ENCODE assay signal across 8 cellular contexts in genomic region chr5:139560752-139561654, GRCh38. TPM values are rescaled to one million over a fixed set of nuclear protein-coding genes. Genes with fewer than 3 reads are reported as not detected.
A peak's percentile ranks its signal among the peaks of the same experiment; 100 is the strongest.
DNase-seq lines count a peak whose midpoint lies in the region; ATAC-seq, FAIRE-seq and TF ChIP-seq lines count a peak whose summit lies in the region.

UBE2D2 (plus strand) TSS chr5:139561339; CDS start chr5:139561792, 453 bp downstream.

- H3K36me3 ChIP-seq in OCI-LY1 (ENCODE audit: insufficient read depth, low read length) (peaks cover 10% of the 10 kb centered on the region; the same call in 1 of the 2 replicates), mesodermal cell (ENCODE audit: control insufficient read depth, insufficient read depth, low read length) (peaks cover 27% of the 10 kb centered on the region)

- in situ Hi-C loops in endometrial microvascular endothelial cells (cut with HindIII; ENCODE audit: inconsistent ontology term, low pct_unique_long_range_greater_than_20kb, low sequenced_read_pairs) = no loop called here

- DNase-seq in D721Med (ENCODE audit: insufficient read length, low spot score) = peak; percentile 92
- DNase-seq in HuH-7 (ENCODE audit: low spot score) = peak; percentile 90
- DNase-seq in activated CD8-positive, alpha-beta memory T cell treated with anti-CD3 and anti-CD28 coated beads, Interleukin-2, amount 50 U/mL, for 4 hours = peak; percentile 99
- DNase-seq in stimulated activated CD8-positive, alpha-beta memory T cell treated with anti-CD3 and anti-CD28 coated beads, Interleukin-15, amount 100 ng/mL, for 24 hours (ENCODE audit: low read depth) = peak; percentile 90

- H3K27me3 ChIP-seq in OCI-LY1 (ENCODE audit: insufficient read depth, low read length) = no peaks in the 10 kb centered on the region

- peak within 1 kb of the TSS; percentile 83 for H3K4me3 ChIP-seq in OCI-LY1 (ENCODE audit: low read depth, low read length, poor library complexity, severe bottlenecking)
- peak within 1 kb of the TSS; percentile 93 for H3K4me3 ChIP-seq in mesodermal cell (ENCODE audit: extremely low read depth, insufficient read depth, low read length, poor library complexity, severe bottlenecking)

- TF ChIP-seq CTCF in D721Med (IDR thresholded peaks at IDR 0.05; ENCODE audit: insufficient read depth, missing control alignments) = no peak
- no peak for TF ChIP-seq CTCF in OCI-LY1 (IDR thresholded peaks at IDR 0.05; ENCODE audit: low read length)

- 2 to 3% methylated on average over 59 to 85 of the region's 89 CpGs for WGBS in mesodermal cell (ENCODE audit: insufficient coverage in 2 of 2), 2 experiments

- H3K9me3 ChIP-seq in OCI-LY1 (ENCODE audit: low read length) (no peaks in the 10 kb centered on the region), mesodermal cell (ENCODE audit: control insufficient read depth, low read length) (no peaks in the 10 kb centered on the region)

- H3K79me2 ChIP-seq in OCI-LY1 (ENCODE audit: insufficient read depth, low read length) = peaks cover 25% of the 10 kb centered on the region

- H3K9ac ChIP-seq in OCI-LY1 (ENCODE audit: low read length) = peak within 1 kb of the TSS; percentile 90

- FAIRE-seq in D721Med (lab: Jason Lieb, UNC) = no peak

- H3K9me2 ChIP-seq in OCI-LY1 (ENCODE audit: low read depth, low read length) = no peaks in the 10 kb centered on the region

- ATAC-seq in GM21515 (IDR thresholded peaks at IDR 0.05; ENCODE audit: unreplicated experiment) = peak; percentile 70

- H3K4me2 ChIP-seq in OCI-LY1 (ENCODE audit: low read length) = peak within 1 kb of the TSS; percentile 85

- H4K20me1 ChIP-seq in OCI-LY1 (ENCODE audit: insufficient read depth, low read length) = no peaks in the 10 kb centered on the region

- peaks cover 42% of the 10 kb centered on the region for H3K4me1 ChIP-seq in OCI-LY1 (ENCODE audit: insufficient read depth, low read length, severe bottlenecking)
- H3K4me1 ChIP-seq in mesodermal cell (ENCODE audit: control insufficient read depth, insufficient read depth, low read length, poor library complexity, severe bottlenecking) = peaks cover 17% of the 10 kb centered on the region

- H2AFZ ChIP-seq in OCI-LY1 (ENCODE audit: low read length) = peak within 1 kb of the TSS; percentile 50; the same call in 1 of the 2 replicates

- peaks cover 7% of the 10 kb centered on the region; the same call in 1 of the 2 replicates for H3F3A ChIP-seq in OCI-LY1 (ENCODE audit: insufficient read depth, low read length)

- H3K27ac ChIP-seq in OCI-LY1 (ENCODE audit: low read depth, low read length, poor library complexity, severe bottlenecking) (peak within 1 kb of the TSS; percentile 75), mesodermal cell (ENCODE audit: low read depth, low read length, severe bottlenecking) (peak within 1 kb of the TSS; percentile 94)

RNA-seq across cellular contexts. Expression of gene UBE2D2, which starts in this region (rescaled TPM):
- 105 TPM for total RNA-seq in endometrial microvascular endothelial cells (ENCODE audit: inconsistent ontology term)
- 166 TPM for polyA plus RNA-seq in mesodermal cell (2013, experiment 1 of 2)
- polyA plus RNA-seq in mesodermal cell (2013, experiment 2 of 2) = 179 TPM

Comparison
In these comparisons a context has a peak if more than half of its experiments do, and no peak if none do; other contexts are left out.
1. Peak in every context shown above with its lines: DNase-seq, ATAC-seq, H3K4me3 ChIP-seq and H3K27ac ChIP-seq.